12 cellular contexts compared by ENCODE assay signal in the genomic region with DNA sequence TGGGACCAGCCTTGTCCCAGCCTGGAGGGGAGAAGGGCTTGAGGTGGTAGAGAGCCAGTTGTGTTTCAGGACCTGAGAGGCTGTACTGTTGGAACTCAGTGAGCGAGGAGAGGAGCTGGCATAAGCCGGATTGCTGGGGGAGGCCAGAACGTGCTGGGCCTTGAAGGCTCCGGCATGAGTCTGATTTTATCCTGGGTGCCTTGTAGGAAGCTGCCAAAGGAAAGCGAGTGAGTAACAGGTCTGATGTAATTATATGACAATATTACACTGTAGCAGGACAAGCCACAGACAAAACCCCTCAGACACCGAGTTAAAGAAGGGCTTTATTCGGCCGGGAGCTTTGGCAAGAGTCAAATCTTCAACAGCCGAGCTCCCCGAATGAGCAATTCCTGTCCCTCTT. TPM values are rescaled to one million over a fixed set of nuclear protein-coding genes. Genes with fewer than 3 reads are reported as not detected.
DNase-seq lines count a peak whose midpoint lies in the region; ATAC-seq, FAIRE-seq and TF ChIP-seq lines count a peak whose summit lies in the region.
"Had no signal": no experiment of that assay in that cellular context is flagged by ENCODE, and none has a peak within 500 bp of the region (broad histone marks: within the 10 kb centered on the region; RNA-seq: fewer than 3 reads in every experiment).

No MANE protein-coding gene starts in this region.

- no peaks in the 10 kb centered on the region for H3K9me2 ChIP-seq in GM23338 (ENCODE audit: insufficient read depth)

- peaks cover 80% of the 10 kb centered on the region for H3K79me2 ChIP-seq in GM23338 (replicated peaks; ENCODE audit: insufficient read depth)

- no peak overlapping the region for H3K4me3 ChIP-seq in GM23338
- peak overlapping the region; percentile 3 for H3K4me3 ChIP-seq in fibroblast of the aortic adventitia (ENCODE audit: low read depth, low read length)
- no peak overlapping the region for H3K4me3 ChIP-seq in pancreas
- H3K4me3 ChIP-seq in CD8-positive, alpha-beta memory T cell (ENCODE audit: low read length) = no peak overlapping the region
- H3K4me3 ChIP-seq: left lung, skin epidermis had no signal

- no peaks in the 10 kb centered on the region for H4K20me1 ChIP-seq in GM23338 (replicated peaks; ENCODE audit: insufficient read depth)

- ATAC-seq in GM23338 = no peak
- no peak for ATAC-seq in WTC11
- peak in 3 of 4 donors; percentile 13 to 59 (median 40) for ATAC-seq in pancreas
- no peak for ATAC-seq in HG02973 (IDR thresholded peaks at IDR 0.05; ENCODE audit: unreplicated experiment)
- no peak for ATAC-seq in HG02759 (IDR thresholded peaks at IDR 0.05; ENCODE audit: unreplicated experiment)

- H3K27ac ChIP-seq in GM23338 (ENCODE audit: low read depth) = peak overlapping the region; percentile 89
- no peak overlapping the region for H3K27ac ChIP-seq in pancreas
- no peak overlapping the region for H3K27ac ChIP-seq in CD8-positive, alpha-beta memory T cell (ENCODE audit: low read depth, low read length)
- H3K27ac ChIP-seq: left lung, skin epidermis had no signal

- H3K9me3 ChIP-seq in pancreas = no peaks in the 10 kb centered on the region
- no peaks in the 10 kb centered on the region for H3K9me3 ChIP-seq in CD8-positive, alpha-beta memory T cell (ENCODE audit: low read length)
- H3K9me3 ChIP-seq: left lung had no signal

- H3K4me3 Mint-ChIP-seq in GM23338 (no peak overlapping the region), WTC11 (no peak overlapping the region; the same call in 1 of the 2 replicates)
- no peak overlapping the region for H3K4me3 Mint-ChIP-seq in CD8-positive, alpha-beta memory T cell

- H3K27me3 Mint-ChIP-seq in GM23338 (ENCODE audit: insufficient read depth, low read depth, poor library complexity) (peaks cover 5% of the 10 kb centered on the region), WTC11 (ENCODE audit: low read depth) (no peaks in the 10 kb centered on the region)
- H3K27me3 Mint-ChIP-seq in CD8-positive, alpha-beta memory T cell = no peaks in the 10 kb centered on the region

- H3K4me1 ChIP-seq in GM23338 (ENCODE audit: insufficient read depth) (peaks cover 64% of the 10 kb centered on the region), pancreas (peaks cover 0 to 17% (median 4%) of the 10 kb centered on the region in 3 donors)
- H3K4me1 ChIP-seq in CD8-positive, alpha-beta memory T cell (ENCODE audit: insufficient read depth, low read length) = peaks cover 14% of the 10 kb centered on the region

- H3K4me1 Mint-ChIP-seq in GM23338 (peaks cover 63% of the 10 kb centered on the region), WTC11 (peaks cover 77% of the 10 kb centered on the region)
- peaks cover 41 to 59% (median 45%) of the 10 kb centered on the region in 3 donors for H3K4me1 Mint-ChIP-seq in CD8-positive, alpha-beta memory T cell

- TF ChIP-seq CTCF in GM23338 (conservative IDR thresholded peaks at IDR 0.05; ENCODE audit: low read depth in 2 of 2) (no peak), WTC11 (IDR thresholded peaks at IDR 0.05) (no peak), fibroblast of the aortic adventitia (IDR thresholded peaks at IDR 0.05; ENCODE audit: insufficient read depth, low read length) (no peak), pancreas (IDR thresholded peaks at IDR 0.05) (no peak)

- peaks cover 10% of the 10 kb centered on the region for H3K36me3 Mint-ChIP-seq in GM23338 (ENCODE audit: low read depth)
- H3K36me3 Mint-ChIP-seq in WTC11 = peaks cover 2% of the 10 kb centered on the region
- H3K36me3 Mint-ChIP-seq in CD8-positive, alpha-beta memory T cell = peaks cover 6 to 56% (median 8%) of the 10 kb centered on the region in 3 donors

- no peaks in the 10 kb centered on the region for H3K36me3 ChIP-seq in GM23338 (ENCODE audit: insufficient read depth)
- peaks cover 0 to 3% (median 0%) of the 10 kb centered on the region in 3 donors for H3K36me3 ChIP-seq in pancreas
- H3K36me3 ChIP-seq in CD8-positive, alpha-beta memory T cell (ENCODE audit: insufficient read depth, low read length) = peaks cover 7% of the 10 kb centered on the region

- FAIRE-seq in pancreas (lab: Jason Lieb, UNC) = no peak

- H3F3A ChIP-seq in GM23338 (replicated peaks; ENCODE audit: low read depth) = peaks cover 3% of the 10 kb centered on the region

- H2AFZ ChIP-seq in GM23338 = no peak overlapping the region

- intact Hi-C loops in pancreas (cut with DNase I) = no loop called here

- no peaks in the 10 kb centered on the region; the same call in 2 of the 3 replicates for H3K9me3 Mint-ChIP-seq in GM23338
- peaks cover 2% of the 10 kb centered on the region; the same call in 1 of the 2 replicates for H3K9me3 Mint-ChIP-seq in WTC11
- peaks cover 0 to 1% (median 0%) of the 10 kb centered on the region in 5 donors for H3K9me3 Mint-ChIP-seq in CD8-positive, alpha-beta memory T cell

- H3K4me2 ChIP-seq in GM23338 = peak overlapping the region; percentile 1; the same call in 1 of the 2 replicates

- CTCF ChIA-PET in WTC11 (lab: Charles Lee) = interaction anchor here (0.7 to 0.9 kb wide), 2 partner anchors 18 to 33 kb away, joined by 3 read pairs; no protein-coding TSS in a partner anchor
- CTCF ChIA-PET in CD8-positive, alpha-beta memory T cell (lab: Charles Lee) = no interaction called here

- no peaks in the 10 kb centered on the region for H3K27me3 ChIP-seq in GM23338 (ENCODE audit: insufficient read depth)
- H3K27me3 ChIP-seq in pancreas = no peaks in the 10 kb centered on the region
- no peaks in the 10 kb centered on the region for H3K27me3 ChIP-seq in CD8-positive, alpha-beta memory T cell (ENCODE audit: insufficient read depth, low read length, poor library complexity, severe bottlenecking)
- H3K27me3 ChIP-seq: left lung had no signal

- DNase-seq in GM23338 (ENCODE audit: low spot score) = no peak
- no peak for DNase-seq in WTC11 (ENCODE audit: low spot score)
- peak; percentile 91 for DNase-seq in fibroblast of the aortic adventitia (ENCODE audit: low read depth)
- DNase-seq in pancreas = peak in 1 of 6 donors; percentile 20
- no peak for DNase-seq in CD8-positive, alpha-beta memory T cell
- no peak for DNase-seq in RPMI8226
- DNase-seq: effector memory CD4-positive, alpha-beta T cell; stimulated activated naive CD4-positive, alpha-beta T cell had no signal

- H3K27ac Mint-ChIP-seq in GM23338 = peak overlapping the region; percentile 98
- peak overlapping the region; percentile 91 for H3K27ac Mint-ChIP-seq in WTC11
- peak overlapping the region in 1 of 8 donors; percentile 70 for H3K27ac Mint-ChIP-seq in CD8-positive, alpha-beta memory T cell

- POLR2A ChIA-PET in WTC11 (lab: Charles Lee) = no interaction called here
- POLR2A ChIA-PET in CD8-positive, alpha-beta memory T cell (lab: Charles Lee) = no interaction called here

- WGBS in pancreas, 2 donors = 63 to 68% methylated on average over 10 of the region's 10 CpGs

TF ChIP-seq in GM23338, 12 proteins besides CTCF, POLR2A, EP300 and RAD21 (continues in another document):
- no peak for TF ChIP-seq STAT1 (IDR thresholded peaks at IDR 0.05; ENCODE audit: unreplicated experiment)
- no peak for TF ChIP-seq NANOG (IDR thresholded peaks at IDR 0.05; ENCODE audit: borderline replicate concordance)
- TF ChIP-seq POLR2AphosphoS5 (IDR thresholded peaks at IDR 0.05; ENCODE audit: low read depth) = no peak

TF ChIP-seq in WTC11, 78 proteins besides CTCF, POLR2A, EP300 and RAD21:
- TF ChIP-seq GABPB1 (CRISPR knock-in tag; IDR thresholded peaks at IDR 0.05) = peak; percentile 79
- TF ChIP-seq NR3C1 (CRISPR knock-in tag; conservative IDR thresholded peaks at IDR 0.05; ENCODE audit: low read depth) = no peak
TF ChIP-seq in WTC11: peak in this region for 1.

RNA-seq across cellular contexts. Expression of a gene that starts 17.2 kb away (rescaled TPM):
- total RNA-seq in GM23338 (2014; rRNA removed; shearing (Covaris generic)) = 36.4 and 47.5 TPM in 2 replicates
- polyA plus RNA-seq in GM23338 (2016; fragmentation: Nextera tagmentation; extraction: Ambion mirVana) (23.7 and 28.4 TPM in 2 replicates), pancreas (10 to 100 TPM; 48.0 to 50.8 TPM)
- total RNA-seq in WTC11 (2021) (47.1 to 52.3 TPM (median 51.0 TPM) in 3 replicates), fibroblast of the aortic adventitia (ENCODE audit: low replicate concordance) (65.4 and 72.9 TPM in 2 replicates), pancreas (10 to 100 TPM; 40.0 to 60.2 (median 53.2) TPM)
- 10 to 100 TPM; 38.8 to 42.8 TPM for total RNA-seq in CD8-positive, alpha-beta memory T cell
- polyA plus RNA-seq in CD8-positive, alpha-beta memory T cell = 13.9 TPM

RNA-seq across cellular contexts. Expression of a gene that starts 32.2 kb away (rescaled TPM):
- total RNA-seq in GM23338 (2014; rRNA removed; shearing (Covaris generic)) = 51.2 and 67.3 TPM in 2 replicates
- polyA plus RNA-seq in GM23338 (2016; fragmentation: Nextera tagmentation; extraction: Ambion mirVana) (54.1 and 55.4 TPM in 2 replicates), pancreas (10 to 100 TPM; 57.1 to 66.0 TPM)
- total RNA-seq in WTC11 (2021) (92.8 to 99.6 TPM (median 94.2 TPM) in 3 replicates), fibroblast of the aortic adventitia (ENCODE audit: low replicate concordance) (35.1 and 47.2 TPM in 2 replicates), pancreas (10 to 100 TPM; 41.7 to 86.0 (median 63.1) TPM)
- total RNA-seq in CD8-positive, alpha-beta memory T cell = 10 to 100 TPM; 87.2 to 94.1 TPM
- 57.1 TPM for polyA plus RNA-seq in CD8-positive, alpha-beta memory T cell

Comparison
In these comparisons a context has a peak if more than half of its experiments do, and no peak if none do; other contexts are left out.
1. ATAC-seq: peak in pancreas (3 of 4); none in GM23338 (single experiment), WTC11 (single experiment), HG02973 (single experiment) and HG02759 (single experiment).